In the genomic region with DNA sequence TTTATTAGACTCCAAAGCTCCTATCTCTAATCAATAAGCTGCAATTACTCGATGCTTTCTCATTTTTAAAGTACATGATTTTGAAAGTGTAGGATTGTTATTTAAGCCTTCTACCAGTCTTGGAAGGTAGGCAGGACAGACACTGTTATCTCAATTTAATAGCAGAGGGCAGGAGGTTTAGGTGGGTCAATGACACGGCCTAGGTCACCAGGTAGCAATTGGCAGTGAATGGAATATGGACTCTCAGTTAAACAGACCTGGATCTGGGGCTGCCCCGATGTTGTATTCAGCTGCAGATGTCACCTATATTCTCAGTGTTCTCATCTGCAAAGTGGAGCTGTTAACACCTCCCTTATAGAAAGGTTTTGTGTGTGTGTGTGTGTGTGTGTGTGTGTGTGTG, we compare ENCODE assay signal across 8 cellular contexts.
"Had no signal": no experiment of that assay in that cellular context is flagged by ENCODE, and none has a peak within 500 bp of the region (broad histone marks: within the 10 kb centered on the region; RNA-seq: fewer than 3 reads in every experiment).

No MANE protein-coding gene starts in this region.

- H3K4me3 Mint-ChIP-seq: HFFc6 had no signal

- H3K9me3 ChIP-seq: HAP-1 had no signal

- H3K4me3 ChIP-seq: GM23248, HAP-1 had no signal

- H3K27ac ChIP-seq: GM23248, HL-60 had no signal

- H3K4me1 ChIP-seq: HAP-1 had no signal

- H3K27ac Mint-ChIP-seq: HFFc6 had no signal

- H2AFZ ChIP-seq: GM23248 had no signal

- H3K9ac ChIP-seq: GM23248 had no signal

- H3K9me3 Mint-ChIP-seq: HFFc6 had no signal

- DNase-seq: GM23248, GOT3, H7, HFFc6, IMR-90 had no signal

- ATAC-seq: HCT116 had no signal

- H3K36me3 ChIP-seq: HAP-1 had no signal
